ENCODE assay signal across 8 cellular contexts in genomic region chr12:111438501-111438900, GRCh38. TPM values are rescaled to one million over a fixed set of nuclear protein-coding genes. Genes with fewer than 3 reads are reported as not detected.
DNase-seq lines count a peak whose midpoint lies in the region; ATAC-seq, FAIRE-seq and TF ChIP-seq lines count a peak whose summit lies in the region.

No MANE protein-coding gene starts in this region.

- H3K4me3 ChIP-seq in choroid plexus epithelial cell (ENCODE audit: low read depth, low read length) = no peak overlapping the region
- no peak overlapping the region for H3K4me3 ChIP-seq in small intestine (ENCODE audit: low read depth in 1 of 2, low read length in 2 of 2)

- peaks cover 0 to 4% of the 10 kb centered on the region in 2 donors for H3K4me1 ChIP-seq in small intestine (ENCODE audit: control insufficient read depth in 2 of 2, insufficient read depth in 1 of 2, low read depth in 1 of 2, low read length in 1 of 2)

- in situ Hi-C loops in ACHN (cut with HindIII; ENCODE audit: low pct_ligation_motif_present, low pct_unique_long_range_greater_than_20kb, low sequenced_read_pairs) = no loop called here
- in situ Hi-C loops in KBM-7 (cut with MboI; ENCODE audit: low pct_unique_long_range_greater_than_20kb, low sequenced_read_pairs) = no loop called here

- no peaks in the 10 kb centered on the region for H3K27me3 ChIP-seq in small intestine (ENCODE audit: control insufficient read depth in 2 of 2, insufficient read depth in 2 of 2, low read length in 2 of 2)

- H3K27ac ChIP-seq in small intestine (ENCODE audit: low read depth in 1 of 2, low read length in 1 of 2) = peak overlapping the region in 1 of 2 donors; percentile 37

- WGBS in small intestine, 3 donors = 44 to 51% (median 46%) methylated on average over 10 of the region's 10 CpGs

- no peak for ATAC-seq in natural killer cell treated with Interleukin-12 subunit alpha and Interleukin-12 subunit beta and Interleukin-15 and Interleukin-18, amount 100 ng/mL, for 72 hours
- ATAC-seq in GM21825 (IDR thresholded peaks at IDR 0.05; ENCODE audit: unreplicated experiment) = no peak

- no peak for TF ChIP-seq CTCF in choroid plexus epithelial cell (conservative IDR thresholded peaks at IDR 0.05; ENCODE audit: low read depth, low read length)

- peaks cover 0 to 2% of the 10 kb centered on the region in 2 donors for H3K27me3 Mint-ChIP-seq in natural killer cell treated with Interleukin-12 subunit alpha and Interleukin-12 subunit beta and Interleukin-15 and Interleukin-18, amount 100 ng/mL, for 72 hours

- H3K9me3 ChIP-seq in small intestine (ENCODE audit: control insufficient read depth, low read depth) = no peaks in the 10 kb centered on the region

- peak; percentile 39 for DNase-seq in ACHN
- DNase-seq in KBM-7 = peak; percentile 93
- peak; percentile 82 for DNase-seq in UCSD-AML1 (lab: John Stamatoyannopoulos, UW; ENCODE audit: unreplicated experiment)
- peak; percentile 67 for DNase-seq in choroid plexus epithelial cell (ENCODE audit: low read depth)
- DNase-seq in natural killer cell treated with Interleukin-12 subunit alpha and Interleukin-12 subunit beta and Interleukin-15 and Interleukin-18, amount 100 ng/mL, for 72 hours (ENCODE audit: low spot score) = no peak
- no peak for DNase-seq in small intestine
- no peak for DNase-seq in NCI-H2081 treated with DMSO at 0.1 percent for 48 hours (lab: John Stamatoyannopoulos, UW)

- FAIRE-seq in small intestine (lab: Jason Lieb, UNC) = no peak

- peaks cover 74 to 79% of the 10 kb centered on the region in 2 donors for H3K4me1 Mint-ChIP-seq in natural killer cell treated with Interleukin-12 subunit alpha and Interleukin-12 subunit beta and Interleukin-15 and Interleukin-18, amount 100 ng/mL, for 72 hours (ENCODE audit: low read depth in 2 of 2)

- H3K4me3 Mint-ChIP-seq in natural killer cell treated with Interleukin-12 subunit alpha and Interleukin-12 subunit beta and Interleukin-15 and Interleukin-18, amount 100 ng/mL, for 72 hours = peak overlapping the region; percentile 73

- no peaks in the 10 kb centered on the region for H3K36me3 ChIP-seq in small intestine (ENCODE audit: control insufficient read depth in 2 of 2, insufficient read depth in 2 of 2, low read length in 2 of 2)

- H3K9me3 Mint-ChIP-seq in natural killer cell treated with Interleukin-12 subunit alpha and Interleukin-12 subunit beta and Interleukin-15 and Interleukin-18, amount 100 ng/mL, for 72 hours = no peaks in the 10 kb centered on the region

- H3K36me3 Mint-ChIP-seq in natural killer cell treated with Interleukin-12 subunit alpha and Interleukin-12 subunit beta and Interleukin-15 and Interleukin-18, amount 100 ng/mL, for 72 hours = no peaks in the 10 kb centered on the region

- peak overlapping the region; percentile 10 to 54 for H3K27ac Mint-ChIP-seq in natural killer cell treated with Interleukin-12 subunit alpha and Interleukin-12 subunit beta and Interleukin-15 and Interleukin-18, amount 100 ng/mL, for 72 hours

RNA-seq across cellular contexts. Expression of gene SH2B3, which starts 32.8 kb away (rescaled TPM):
- total RNA-seq in natural killer cell treated with Interleukin-12 subunit alpha and Interleukin-12 subunit beta and Interleukin-15 and Interleukin-18, amount 100 ng/mL, for 72 hours = 10 to 100 TPM in 1 of 2 donors, 1 to 10 TPM in 1; 10.0 to 12.2 TPM
- polyA plus RNA-seq in small intestine = 10 to 100 TPM in 1 of 3 donors, 1 to 10 TPM in 1, under 1 TPM in 1; 0.67 to 14.9 (median 4.6) TPM

Comparison
In these comparisons a context has a peak if more than half of its experiments do, and no peak if none do; other contexts are left out.
1. DNase-seq: peak in ACHN (single experiment), KBM-7 (single experiment), UCSD-AML1 (single experiment) and choroid plexus epithelial cell (single experiment); none in natural killer cell treated with Interleukin-12 subunit alpha and Interleukin-12 subunit beta and Interleukin-15 and Interleukin-18, amount 100 ng/mL, for 72 hours (single experiment), small intestine (single experiment) and NCI-H2081 treated with DMSO at 0.1 percent for 48 hours (single experiment).